ENCODE assay signal across 8 cellular contexts in the genomic region with DNA sequence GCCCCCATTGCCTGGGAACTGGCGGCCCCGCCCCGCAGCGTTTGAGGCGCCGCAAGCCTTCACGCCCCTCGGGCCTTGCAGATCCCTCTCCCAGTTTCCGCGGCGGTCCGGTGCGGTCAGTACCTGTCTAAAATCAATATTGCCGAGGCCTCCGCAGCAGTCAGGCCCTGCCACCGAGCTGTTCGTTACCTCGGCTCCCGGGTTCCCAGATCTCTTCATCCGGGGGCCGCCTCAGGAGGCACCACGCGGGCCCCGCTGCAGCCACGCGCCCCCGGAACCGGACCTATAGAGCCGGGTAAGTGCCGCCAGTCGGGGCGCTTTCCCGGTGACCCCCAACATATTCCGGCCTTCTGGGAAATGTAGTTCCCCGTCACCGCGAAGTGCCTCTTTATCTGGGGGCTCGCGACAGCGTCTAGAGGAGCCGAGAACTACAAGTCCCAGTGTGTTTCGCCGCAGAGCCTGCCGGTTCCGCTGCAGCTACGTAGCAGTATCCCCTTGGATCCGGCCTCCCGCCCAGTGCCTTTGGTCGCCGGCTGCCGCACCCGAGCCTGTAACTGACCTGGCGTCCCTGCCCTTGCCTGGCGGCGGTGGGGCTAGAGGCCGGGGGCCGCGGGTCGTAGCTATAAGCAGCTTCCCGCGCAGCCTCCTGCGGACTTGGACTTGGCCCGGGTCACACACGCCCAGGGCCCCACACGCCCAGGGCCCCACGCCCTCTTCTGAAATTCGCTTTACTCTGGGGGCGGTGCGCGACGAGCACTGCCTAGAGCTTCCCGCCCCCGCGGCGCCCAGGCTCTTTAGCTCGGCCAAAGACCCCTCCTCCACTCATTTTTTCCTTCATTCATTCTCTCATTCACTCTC. TPM values are rescaled to one million over a fixed set of nuclear protein-coding genes. Genes with fewer than 3 reads are reported as not detected.
DNase-seq lines count a peak whose midpoint lies in the region; TF ChIP-seq lines count a peak whose summit lies in the region.

A gene with protein sequence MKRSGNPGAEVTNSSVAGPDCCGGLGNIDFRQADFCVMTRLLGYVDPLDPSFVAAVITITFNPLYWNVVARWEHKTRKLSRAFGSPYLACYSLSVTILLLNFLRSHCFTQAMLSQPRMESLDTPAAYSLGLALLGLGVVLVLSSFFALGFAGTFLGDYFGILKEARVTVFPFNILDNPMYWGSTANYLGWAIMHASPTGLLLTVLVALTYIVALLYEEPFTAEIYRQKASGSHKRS (minus strand): TSS at position 301 of the 858 bp plus-strand sequence. CDS start 82 bp downstream, at position 219.

- DNase-seq in HAP-1 (ENCODE audit: low spot score in 2 of 2), result peak; percentile 96 to 99
- peak; percentile 98 for DNase-seq in MM.1S
- peak; percentile 84 for DNase-seq in SIG-M5 (lab: John Stamatoyannopoulos, UW)
- peak; percentile 75 for DNase-seq in activated gamma-delta T cell (lab: John Stamatoyannopoulos, UW)
- peak; percentile 99 for DNase-seq in fibroblast of villous mesenchyme (ENCODE audit: low read depth)
- peak; percentile 97 for DNase-seq in stomach

- peak within 1 kb of the TSS; percentile 89 for H3K4me3 ChIP-seq in HAP-1
- peak within 1 kb of the TSS; percentile 91 for H3K4me3 ChIP-seq in MM.1S (ENCODE audit: low read length)
- H3K4me3 ChIP-seq in fibroblast of villous mesenchyme (ENCODE audit: low read depth, low read length), result peak within 1 kb of the TSS; percentile 89
- H3K4me3 ChIP-seq in neural cell (ENCODE audit: low read length), result peak within 1 kb of the TSS; percentile 89
- H3K4me3 ChIP-seq in stomach, result peak within 1 kb of the TSS; percentile 79 to 95 (median 86)

- no peaks in the 10 kb centered on the region for H3K27me3 ChIP-seq in HAP-1 (ENCODE audit: low read depth)
- H3K27me3 ChIP-seq in MM.1S (replicated peaks; ENCODE audit: insufficient read depth, low read length), result no peaks in the 10 kb centered on the region
- no peaks in the 10 kb centered on the region for H3K27me3 ChIP-seq in neural cell (ENCODE audit: insufficient read depth, low read depth, low read length)
- H3K27me3 ChIP-seq in stomach, result no peaks in the 10 kb centered on the region

- peak; percentile 40 for TF ChIP-seq RAD21 in neural cell (conservative IDR thresholded peaks at IDR 0.05)

- H3K79me2 ChIP-seq in MM.1S (ENCODE audit: low read length), result peaks cover 16% of the 10 kb centered on the region; the same call in 1 of the 2 replicates
- H3K79me2 ChIP-seq in neural cell (replicated peaks; ENCODE audit: insufficient read depth, low read length), result peaks cover 4% of the 10 kb centered on the region

- H3F3A ChIP-seq in MM.1S (ENCODE audit: insufficient read depth, low read length) (no peaks in the 10 kb centered on the region; the same call in 1 of the 2 replicates), neural cell (ENCODE audit: insufficient read depth, low read length, poor library complexity, severe bottlenecking) (no peaks in the 10 kb centered on the region)

- H3K27ac ChIP-seq in MM.1S (ENCODE audit: low read length) (peak within 1 kb of the TSS; percentile 52; the same call in 1 of the 2 replicates), neural cell (ENCODE audit: low read length) (peak within 1 kb of the TSS; percentile 91), stomach (peak within 1 kb of the TSS; percentile 86 to 95 (median 92))

- H3K36me3 ChIP-seq in ES-I3 (ENCODE audit: insufficient read depth, low read length) (no peaks in the 10 kb centered on the region), HAP-1 (replicated peaks) (no peaks in the 10 kb centered on the region), MM.1S (replicated peaks; ENCODE audit: insufficient read depth, low read length) (no peaks in the 10 kb centered on the region), neural cell (ENCODE audit: insufficient read depth, low read length) (no peaks in the 10 kb centered on the region), stomach (no peaks in the 10 kb centered on the region)

- TF ChIP-seq EP300 in neural cell (conservative IDR thresholded peaks at IDR 0.05; ENCODE audit: poor library complexity, severe bottlenecking) (peak; percentile 52), stomach (IDR thresholded peaks at IDR 0.05) (no peak)

- H3K4me1 ChIP-seq in ES-I3 (ENCODE audit: insufficient read depth, low read length) (peaks cover 4% of the 10 kb centered on the region; the same call in 1 of the 2 replicates), HAP-1 (peaks cover 8% of the 10 kb centered on the region), MM.1S (ENCODE audit: low read length) (no peaks in the 10 kb centered on the region), stomach (peaks cover 15 to 32% (median 28%) of the 10 kb centered on the region in 4 donors)

- H2AFZ ChIP-seq in MM.1S (ENCODE audit: low read length), result peak within 1 kb of the TSS; percentile 99
- H2AFZ ChIP-seq in neural cell (ENCODE audit: low read depth, low read length), result peak within 1 kb of the TSS; percentile 87

- H3K9me3 ChIP-seq in ES-I3 (ENCODE audit: control insufficient read depth, insufficient read depth, low read length) (no peaks in the 10 kb centered on the region), HAP-1 (no peaks in the 10 kb centered on the region), MM.1S (replicated peaks; ENCODE audit: insufficient read depth, low read length) (no peaks in the 10 kb centered on the region), neural cell (ENCODE audit: low read length) (no peaks in the 10 kb centered on the region), stomach (no peaks in the 10 kb centered on the region)

- H3K9ac ChIP-seq in ES-I3 (ENCODE audit: low read depth, low read length), result peak within 1 kb of the TSS; percentile 88
- H3K9ac ChIP-seq in MM.1S (ENCODE audit: low read length), result peak within 1 kb of the TSS; percentile 86
- H3K9ac ChIP-seq in neural cell (ENCODE audit: low read length), result peak within 1 kb of the TSS; percentile 92

- intact Hi-C loops in stomach (cut with DNase I; ENCODE audit: low total_unique reads), result no loop called here

- H4K20me1 ChIP-seq in MM.1S (ENCODE audit: insufficient read depth, low read length) (no peaks in the 10 kb centered on the region), neural cell (ENCODE audit: insufficient read depth) (no peaks in the 10 kb centered on the region)

- no peak for TF ChIP-seq CTCF in MM.1S (IDR thresholded peaks at IDR 0.05; ENCODE audit: low read length)
- no peak for TF ChIP-seq CTCF in fibroblast of villous mesenchyme (IDR thresholded peaks at IDR 0.05; ENCODE audit: insufficient read depth, low read depth, low read length)
- peak; percentile 30 for TF ChIP-seq CTCF in neural cell (IDR thresholded peaks at IDR 0.05; ENCODE audit: poor library complexity, severe bottlenecking)
- peak in 1 of 7 experiments; percentile 8 for TF ChIP-seq CTCF in stomach (IDR thresholded peaks at IDR 0.05)

- no peaks in the 10 kb centered on the region for H3K9me2 ChIP-seq in MM.1S (replicated peaks; ENCODE audit: insufficient read depth, low read length)
- no peaks in the 10 kb centered on the region for H3K9me2 ChIP-seq in neural cell (ENCODE audit: insufficient read depth, low read length)

- H3K4me2 ChIP-seq in MM.1S (ENCODE audit: low read depth, low read length) (peak within 1 kb of the TSS; percentile 89), neural cell (ENCODE audit: low read length) (peak within 1 kb of the TSS; percentile 97)

- in situ Hi-C loops in HAP-1 (cut with MboI; ENCODE audit: low sequenced_read_pairs), result no loop called here

- WGBS in stomach, 5 donors, result 0 to 1% (median 0%) methylated on average over 38 to 76 of the region's 76 CpGs

- peak in 1 of 4 donors; percentile 13 for TF ChIP-seq POLR2A in stomach (IDR thresholded peaks at IDR 0.05)

TF ChIP-seq in neural cell, 6 proteins besides CTCF, POLR2A, EP300 and RAD21:
- TF ChIP-seq, protein P1, sequence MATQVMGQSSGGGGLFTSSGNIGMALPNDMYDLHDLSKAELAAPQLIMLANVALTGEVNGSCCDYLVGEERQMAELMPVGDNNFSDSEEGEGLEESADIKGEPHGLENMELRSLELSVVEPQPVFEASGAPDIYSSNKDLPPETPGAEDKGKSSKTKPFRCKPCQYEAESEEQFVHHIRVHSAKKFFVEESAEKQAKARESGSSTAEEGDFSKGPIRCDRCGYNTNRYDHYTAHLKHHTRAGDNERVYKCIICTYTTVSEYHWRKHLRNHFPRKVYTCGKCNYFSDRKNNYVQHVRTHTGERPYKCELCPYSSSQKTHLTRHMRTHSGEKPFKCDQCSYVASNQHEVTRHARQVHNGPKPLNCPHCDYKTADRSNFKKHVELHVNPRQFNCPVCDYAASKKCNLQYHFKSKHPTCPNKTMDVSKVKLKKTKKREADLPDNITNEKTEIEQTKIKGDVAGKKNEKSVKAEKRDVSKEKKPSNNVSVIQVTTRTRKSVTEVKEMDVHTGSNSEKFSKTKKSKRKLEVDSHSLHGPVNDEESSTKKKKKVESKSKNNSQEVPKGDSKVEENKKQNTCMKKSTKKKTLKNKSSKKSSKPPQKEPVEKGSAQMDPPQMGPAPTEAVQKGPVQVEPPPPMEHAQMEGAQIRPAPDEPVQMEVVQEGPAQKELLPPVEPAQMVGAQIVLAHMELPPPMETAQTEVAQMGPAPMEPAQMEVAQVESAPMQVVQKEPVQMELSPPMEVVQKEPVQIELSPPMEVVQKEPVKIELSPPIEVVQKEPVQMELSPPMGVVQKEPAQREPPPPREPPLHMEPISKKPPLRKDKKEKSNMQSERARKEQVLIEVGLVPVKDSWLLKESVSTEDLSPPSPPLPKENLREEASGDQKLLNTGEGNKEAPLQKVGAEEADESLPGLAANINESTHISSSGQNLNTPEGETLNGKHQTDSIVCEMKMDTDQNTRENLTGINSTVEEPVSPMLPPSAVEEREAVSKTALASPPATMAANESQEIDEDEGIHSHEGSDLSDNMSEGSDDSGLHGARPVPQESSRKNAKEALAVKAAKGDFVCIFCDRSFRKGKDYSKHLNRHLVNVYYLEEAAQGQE (IDR thresholded peaks at IDR 0.05; ENCODE audit: borderline replicate concordance), result peak; percentile 64
- no peak for TF ChIP-seq EZH2 (IDR thresholded peaks at IDR 0.05; ENCODE audit: borderline replicate concordance, insufficient read depth, low read length, poor library complexity, severe bottlenecking)
- TF ChIP-seq POLR2AphosphoS5 (IDR thresholded peaks at IDR 0.05), result peak; percentile 94
- TF ChIP-seq TAF1 (IDR thresholded peaks at IDR 0.05; ENCODE audit: low read depth), result no peak
- TF ChIP-seq MXI1 (conservative IDR thresholded peaks at IDR 0.05; ENCODE audit: poor library complexity, severe bottlenecking), result peak; percentile 95
- peak; percentile 38 for TF ChIP-seq SMC3 (conservative IDR thresholded peaks at IDR 0.05; ENCODE audit: poor library complexity)

RNA-seq across cellular contexts. Expression of the gene that starts here (rescaled TPM):
- total RNA-seq in fibroblast of villous mesenchyme, result 28.9 and 36.7 TPM in 2 replicates
- 64.2 and 71.7 TPM in 2 replicates for polyA plus RNA-seq in neural cell
- polyA minus RNA-seq in neural cell, result 24.8 and 26.5 TPM in 2 replicates
- 10 to 100 TPM in 4 of 5 donors, 1 to 10 TPM in 1; 7.0 to 44.6 (median 30.3) TPM for total RNA-seq in stomach
- 10 to 100 TPM; 13.3 to 38.1 (median 23.7) TPM for polyA plus RNA-seq in stomach

Comparison
In these comparisons a context has a peak if more than half of its experiments do, and no peak if none do; other contexts are left out.
1. Peak in every context shown above with its lines: DNase-seq, H3K4me3 ChIP-seq and H3K27ac ChIP-seq.